10 cellular contexts compared by ENCODE assay signal in genomic region chr15:70826634-70827033, GRCh38. TPM values are rescaled to one million over a fixed set of nuclear protein-coding genes. Genes with fewer than 3 reads are reported as not detected.
DNase-seq lines count a peak whose midpoint lies in the region; ATAC-seq and TF ChIP-seq lines count a peak whose summit lies in the region.
"Had no signal": no experiment of that assay in that cellular context is flagged by ENCODE, and none has a peak within 500 bp of the region (broad histone marks: within the 10 kb centered on the region; RNA-seq: fewer than 3 reads in every experiment).

No MANE protein-coding gene starts in this region.

- H3K27me3 ChIP-seq in thoracic aorta (replicated peaks; ENCODE audit: insufficient read depth) = no peaks in the 10 kb centered on the region
- H3K27me3 ChIP-seq: SJSA1 had no signal

- H3K9me3 ChIP-seq in thoracic aorta = no peaks in the 10 kb centered on the region
- H3K9me3 ChIP-seq: SJSA1 had no signal

- H3K36me3 ChIP-seq in thoracic aorta = peaks cover 2% of the 10 kb centered on the region

- intact Hi-C loops in Right ventricle myocardium superior (cut with DNase I) = loop anchor here (2.0 kb wide), 1 partner anchor 48 kb away; no protein-coding TSS in a partner anchor

- peak overlapping the region in 1 of 2 donors; percentile 71 for H3K27ac ChIP-seq in thoracic aorta
- H3K27ac ChIP-seq: SJSA1 had no signal

- no peak overlapping the region for H3K4me3 ChIP-seq in thoracic aorta
- H3K4me3 ChIP-seq: SJSA1 had no signal

- H3K4me1 ChIP-seq in thoracic aorta (ENCODE audit: control insufficient read depth in 1 of 2, low read depth in 2 of 2) = peaks cover 10 to 13% of the 10 kb centered on the region in 2 donors

- TF ChIP-seq CTCF in thoracic aorta (IDR thresholded peaks at IDR 0.05) = no peak

- peak; percentile 62 for ATAC-seq in Right ventricle myocardium superior (ENCODE audit: poor library complexity)
- ATAC-seq in thoracic aorta (ENCODE audit: insufficient number of reproducible peaks, low FRiP score, low read depth) = peak; percentile 72
- no peak for ATAC-seq in stimulated activated naive CD8-positive, alpha-beta T cell treated with anti-CD3 and anti-CD28 coated beads, Interleukin-15, Interleukin-2, amounts not matched to agents 100 U/mL and 50 U/mL, for 24 hours

- DNase-seq in HPDE6-E6E7 (ENCODE audit: extremely low spot score) = peak; percentile 58
- DNase-seq in SW480 (ENCODE audit: low spot score) = peak; percentile 78
- DNase-seq in Right ventricle myocardium superior = peak; percentile 64
- DNase-seq in thoracic aorta (ENCODE audit: low spot score) = peak; percentile 58
- no peak for DNase-seq in NK-92 treated with Interleukin-12 subunit alpha and Interleukin-12 subunit beta, amount 100 ng/mL, for 24 hours (lab: John Stamatoyannopoulos, UW)
- no peak for DNase-seq in activated CD8-positive, alpha-beta memory T cell treated with anti-CD3 and anti-CD28 coated beads for 24 hours
- no peak for DNase-seq in stimulated activated naive CD8-positive, alpha-beta T cell treated with anti-CD3 and anti-CD28 coated beads, Interleukin-15, Interleukin-2, amounts not matched to agents 100 U/mL and 50 U/mL, for 24 hours
- no peak for DNase-seq in stimulated activated CD4-positive, alpha-beta T cell treated with anti-CD3 and anti-CD28 coated beads, Interleukin-15, amount 100 ng/mL, for 24 hours
- DNase-seq: activated naive CD8-positive, alpha-beta T cell treated with anti-CD3 and anti-CD28 coated beads for 36 hours had no signal

RNA-seq across cellular contexts. Expression of gene LARP6, which starts 27.3 kb away (rescaled TPM):
- 47.6 TPM for total RNA-seq in Right ventricle myocardium superior
- total RNA-seq in thoracic aorta = 10 to 100 TPM; 43.3 to 92.6 TPM

Comparison
In these comparisons a context has a peak if more than half of its experiments do, and no peak if none do; other contexts are left out.
1. DNase-seq: peak in HPDE6-E6E7 (single experiment), SW480 (single experiment), Right ventricle myocardium superior (single experiment) and thoracic aorta (single experiment); none in NK-92 treated with Interleukin-12 subunit alpha and Interleukin-12 subunit beta, amount 100 ng/mL, for 24 hours (single experiment), activated CD8-positive, alpha-beta memory T cell treated with anti-CD3 and anti-CD28 coated beads for 24 hours (single experiment), stimulated activated naive CD8-positive, alpha-beta T cell treated with anti-CD3 and anti-CD28 coated beads, Interleukin-15, Interleukin-2, amounts not matched to agents 100 U/mL and 50 U/mL, for 24 hours (single experiment) and stimulated activated CD4-positive, alpha-beta T cell treated with anti-CD3 and anti-CD28 coated beads, Interleukin-15, amount 100 ng/mL, for 24 hours (single experiment).